In genomic region chr15:37361621-37362020, GRCh38 we compare ENCODE assay signal across 24 cellular contexts.
"Had no signal": no experiment of that assay in that cellular context is flagged by ENCODE, and none has a peak within 500 bp of the region (broad histone marks: within the 10 kb centered on the region; RNA-seq: fewer than 3 reads in every experiment).

No MANE protein-coding gene starts in this region.

- H3K9me3 ChIP-seq: esophagus muscularis mucosa, gastroesophageal sphincter, heart left ventricle, right atrium auricular region, stomach, thyroid gland, vagina had no signal

- H3K79me2 ChIP-seq: hepatocyte, parathyroid adenoma had no signal

- ATAC-seq: foreskin keratinocyte; gastroesophageal sphincter; heart left ventricle; left lobe of liver; natural killer cell; sciatic nerve; stimulated activated effector memory CD8-positive, alpha-beta T cell treated with anti-CD3 and anti-CD28 coated beads, Interleukin-12 subunit alpha, Interleukin-12 subunit beta, amount 100 ng/mL, for 72 hours had no signal

- H3K27me3 ChIP-seq: esophagus muscularis mucosa, foreskin keratinocyte, gastroesophageal sphincter, heart left ventricle, hepatocyte, right atrium auricular region, stomach, thyroid gland, vagina had no signal

- DNase-seq: dermis blood vessel endothelial cell; effector memory CD4-positive, alpha-beta T cell; foreskin keratinocyte; heart left ventricle; kidney; natural killer cell; stimulated activated CD4-positive, alpha-beta T cell treated with anti-CD3 and anti-CD28 coated beads, Interleukin-12 subunit alpha, Interleukin-12 subunit beta, amount 100 ng/mL, for 4 hours; stimulated activated CD4-positive, alpha-beta T cell treated with anti-CD3 and anti-CD28 coated beads, Interleukin-1b, Interleukin-23, amount 100 ng/mL, for 48 hours; stimulated activated CD4-positive, alpha-beta T cell treated with anti-CD3 and anti-CD28 coated beads, Interleukin-4, amount 100 ng/mL, for 24 hours; stimulated activated naive CD4-positive, alpha-beta T cell treated with Interleukin-2 at 50 U/mL for 16 hours; stomach; thyroid gland; trophoblast cell had no signal

- H2AFZ ChIP-seq: hepatocyte, parathyroid adenoma had no signal

- H3K4me1 ChIP-seq: esophagus muscularis mucosa, foreskin keratinocyte, gastroesophageal sphincter, heart left ventricle, parathyroid adenoma, right atrium auricular region, stomach, thyroid gland, vagina had no signal

- H3K9ac ChIP-seq: parathyroid adenoma had no signal

- H3K36me3 ChIP-seq: esophagus muscularis mucosa, gastroesophageal sphincter, heart left ventricle, right atrium auricular region, stomach, thyroid gland, vagina had no signal

- H3K27ac ChIP-seq: esophagus muscularis mucosa, foreskin keratinocyte, gastroesophageal sphincter, heart left ventricle, hepatocyte, parathyroid adenoma, right atrium auricular region, stomach, thyroid gland, vagina had no signal

- H3K4me2 ChIP-seq: hepatocyte, smooth muscle cell had no signal

- H3K4me3 ChIP-seq: esophagus muscularis mucosa, gastroesophageal sphincter, heart left ventricle, hepatocyte, lung, right atrium auricular region, smooth muscle cell, stomach, thyroid gland, vagina had no signal
